In genomic region chr20:34514897-34515483, GRCh38 we compare ENCODE assay signal across 1 cellular context.
TF ChIP-seq lines count a peak whose summit lies in the region.

No MANE protein-coding gene starts in this region.

TF ChIP-seq in HepG2, 621 proteins besides CTCF, POLR2A, EP300 and RAD21 (continued from another document):
- TF ChIP-seq, protein P1, sequence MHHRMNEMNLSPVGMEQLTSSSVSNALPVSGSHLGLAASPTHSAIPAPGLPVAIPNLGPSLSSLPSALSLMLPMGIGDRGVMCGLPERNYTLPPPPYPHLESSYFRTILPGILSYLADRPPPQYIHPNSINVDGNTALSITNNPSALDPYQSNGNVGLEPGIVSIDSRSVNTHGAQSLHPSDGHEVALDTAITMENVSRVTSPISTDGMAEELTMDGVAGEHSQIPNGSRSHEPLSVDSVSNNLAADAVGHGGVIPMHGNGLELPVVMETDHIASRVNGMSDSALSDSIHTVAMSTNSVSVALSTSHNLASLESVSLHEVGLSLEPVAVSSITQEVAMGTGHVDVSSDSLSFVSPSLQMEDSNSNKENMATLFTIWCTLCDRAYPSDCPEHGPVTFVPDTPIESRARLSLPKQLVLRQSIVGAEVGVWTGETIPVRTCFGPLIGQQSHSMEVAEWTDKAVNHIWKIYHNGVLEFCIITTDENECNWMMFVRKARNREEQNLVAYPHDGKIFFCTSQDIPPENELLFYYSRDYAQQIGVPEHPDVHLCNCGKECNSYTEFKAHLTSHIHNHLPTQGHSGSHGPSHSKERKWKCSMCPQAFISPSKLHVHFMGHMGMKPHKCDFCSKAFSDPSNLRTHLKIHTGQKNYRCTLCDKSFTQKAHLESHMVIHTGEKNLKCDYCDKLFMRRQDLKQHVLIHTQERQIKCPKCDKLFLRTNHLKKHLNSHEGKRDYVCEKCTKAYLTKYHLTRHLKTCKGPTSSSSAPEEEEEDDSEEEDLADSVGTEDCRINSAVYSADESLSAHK (CRISPR knock-in tag; IDR thresholded peaks at IDR 0.05; ENCODE audit: borderline replicate concordance), result peak; percentile 69; the same call in 1 of the 2 replicates
- peak; percentile 4; the same call in 1 of the 2 replicates for TF ChIP-seq ZNF414 (CRISPR knock-in tag; IDR thresholded peaks at IDR 0.05)
- TF ChIP-seq, protein P2, sequence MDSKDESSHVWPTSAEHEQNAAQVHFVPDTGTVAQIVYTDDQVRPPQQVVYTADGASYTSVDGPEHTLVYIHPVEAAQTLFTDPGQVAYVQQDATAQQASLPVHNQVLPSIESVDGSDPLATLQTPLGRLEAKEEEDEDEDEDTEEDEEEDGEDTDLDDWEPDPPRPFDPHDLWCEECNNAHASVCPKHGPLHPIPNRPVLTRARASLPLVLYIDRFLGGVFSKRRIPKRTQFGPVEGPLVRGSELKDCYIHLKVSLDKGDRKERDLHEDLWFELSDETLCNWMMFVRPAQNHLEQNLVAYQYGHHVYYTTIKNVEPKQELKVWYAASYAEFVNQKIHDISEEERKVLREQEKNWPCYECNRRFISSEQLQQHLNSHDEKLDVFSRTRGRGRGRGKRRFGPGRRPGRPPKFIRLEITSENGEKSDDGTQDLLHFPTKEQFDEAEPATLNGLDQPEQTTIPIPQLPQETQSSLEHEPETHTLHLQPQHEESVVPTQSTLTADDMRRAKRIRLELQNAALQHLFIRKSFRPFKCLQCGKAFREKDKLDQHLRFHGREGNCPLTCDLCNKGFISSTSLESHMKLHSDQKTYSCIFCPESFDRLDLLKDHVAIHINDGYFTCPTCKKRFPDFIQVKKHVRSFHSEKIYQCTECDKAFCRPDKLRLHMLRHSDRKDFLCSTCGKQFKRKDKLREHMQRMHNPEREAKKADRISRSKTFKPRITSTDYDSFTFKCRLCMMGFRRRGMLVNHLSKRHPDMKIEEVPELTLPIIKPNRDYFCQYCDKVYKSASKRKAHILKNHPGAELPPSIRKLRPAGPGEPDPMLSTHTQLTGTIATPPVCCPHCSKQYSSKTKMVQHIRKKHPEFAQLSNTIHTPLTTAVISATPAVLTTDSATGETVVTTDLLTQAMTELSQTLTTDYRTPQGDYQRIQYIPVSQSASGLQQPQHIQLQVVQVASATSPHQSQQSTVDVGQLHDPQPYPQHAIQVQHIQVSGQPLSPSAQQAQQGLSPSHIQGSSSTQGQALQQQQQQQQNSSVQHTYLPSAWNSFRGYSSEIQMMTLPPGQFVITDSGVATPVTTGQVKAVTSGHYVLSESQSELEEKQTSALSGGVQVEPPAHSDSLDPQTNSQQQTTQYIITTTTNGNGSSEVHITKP (CRISPR knock-in tag; IDR thresholded peaks at IDR 0.05; ENCODE audit: low read depth), result no peak
- no peak for TF ChIP-seq ZBTB33 (CRISPR knock-in tag; IDR thresholded peaks at IDR 0.05)
- TF ChIP-seq, protein P3, sequence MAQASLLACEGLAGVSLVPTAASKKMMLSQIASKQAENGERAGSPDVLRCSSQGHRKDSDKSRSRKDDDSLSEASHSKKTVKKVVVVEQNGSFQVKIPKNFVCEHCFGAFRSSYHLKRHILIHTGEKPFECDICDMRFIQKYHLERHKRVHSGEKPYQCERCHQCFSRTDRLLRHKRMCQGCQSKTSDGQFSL (CRISPR knock-in tag; IDR thresholded peaks at IDR 0.05), result no peak
- no peak; the same call in 1 of the 2 replicates for TF ChIP-seq ZNF101 (CRISPR knock-in tag; IDR thresholded peaks at IDR 0.05; ENCODE audit: borderline replicate concordance, low read depth)
- no peak for TF ChIP-seq CEBPB (IDR thresholded peaks at IDR 0.05; ENCODE audit: borderline replicate concordance, low read depth, low read length)
- no peak for TF ChIP-seq ATF4 (CRISPR knock-in tag; IDR thresholded peaks at IDR 0.05)
- TF ChIP-seq ARHGAP35 (CRISPR knock-in tag; IDR thresholded peaks at IDR 0.05; ENCODE audit: borderline replicate concordance), result no peak
- TF ChIP-seq, protein P4, sequence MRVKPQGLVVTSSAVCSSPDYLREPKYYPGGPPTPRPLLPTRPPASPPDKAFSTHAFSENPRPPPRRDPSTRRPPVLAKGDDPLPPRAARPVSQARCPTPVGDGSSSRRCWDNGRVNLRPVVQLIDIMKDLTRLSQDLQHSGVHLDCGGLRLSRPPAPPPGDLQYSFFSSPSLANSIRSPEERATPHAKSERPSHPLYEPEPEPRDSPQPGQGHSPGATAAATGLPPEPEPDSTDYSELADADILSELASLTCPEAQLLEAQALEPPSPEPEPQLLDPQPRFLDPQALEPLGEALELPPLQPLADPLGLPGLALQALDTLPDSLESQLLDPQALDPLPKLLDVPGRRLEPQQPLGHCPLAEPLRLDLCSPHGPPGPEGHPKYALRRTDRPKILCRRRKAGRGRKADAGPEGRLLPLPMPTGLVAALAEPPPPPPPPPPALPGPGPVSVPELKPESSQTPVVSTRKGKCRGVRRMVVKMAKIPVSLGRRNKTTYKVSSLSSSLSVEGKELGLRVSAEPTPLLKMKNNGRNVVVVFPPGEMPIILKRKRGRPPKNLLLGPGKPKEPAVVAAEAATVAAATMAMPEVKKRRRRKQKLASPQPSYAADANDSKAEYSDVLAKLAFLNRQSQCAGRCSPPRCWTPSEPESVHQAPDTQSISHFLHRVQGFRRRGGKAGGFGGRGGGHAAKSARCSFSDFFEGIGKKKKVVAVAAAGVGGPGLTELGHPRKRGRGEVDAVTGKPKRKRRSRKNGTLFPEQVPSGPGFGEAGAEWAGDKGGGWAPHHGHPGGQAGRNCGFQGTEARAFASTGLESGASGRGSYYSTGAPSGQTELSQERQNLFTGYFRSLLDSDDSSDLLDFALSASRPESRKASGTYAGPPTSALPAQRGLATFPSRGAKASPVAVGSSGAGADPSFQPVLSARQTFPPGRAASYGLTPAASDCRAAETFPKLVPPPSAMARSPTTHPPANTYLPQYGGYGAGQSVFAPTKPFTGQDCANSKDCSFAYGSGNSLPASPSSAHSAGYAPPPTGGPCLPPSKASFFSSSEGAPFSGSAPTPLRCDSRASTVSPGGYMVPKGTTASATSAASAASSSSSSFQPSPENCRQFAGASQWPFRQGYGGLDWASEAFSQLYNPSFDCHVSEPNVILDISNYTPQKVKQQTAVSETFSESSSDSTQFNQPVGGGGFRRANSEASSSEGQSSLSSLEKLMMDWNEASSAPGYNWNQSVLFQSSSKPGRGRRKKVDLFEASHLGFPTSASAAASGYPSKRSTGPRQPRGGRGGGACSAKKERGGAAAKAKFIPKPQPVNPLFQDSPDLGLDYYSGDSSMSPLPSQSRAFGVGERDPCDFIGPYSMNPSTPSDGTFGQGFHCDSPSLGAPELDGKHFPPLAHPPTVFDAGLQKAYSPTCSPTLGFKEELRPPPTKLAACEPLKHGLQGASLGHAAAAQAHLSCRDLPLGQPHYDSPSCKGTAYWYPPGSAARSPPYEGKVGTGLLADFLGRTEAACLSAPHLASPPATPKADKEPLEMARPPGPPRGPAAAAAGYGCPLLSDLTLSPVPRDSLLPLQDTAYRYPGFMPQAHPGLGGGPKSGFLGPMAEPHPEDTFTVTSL (CRISPR knock-in tag; IDR thresholded peaks at IDR 0.05; ENCODE audit: borderline replicate concordance), result no peak
- TF ChIP-seq SALL1 (CRISPR knock-in tag; IDR thresholded peaks at IDR 0.05), result no peak
- TF ChIP-seq ZFP91 (CRISPR knock-in tag; IDR thresholded peaks at IDR 0.05; ENCODE audit: borderline replicate concordance), result no peak
- TF ChIP-seq CREB1 (IDR thresholded peaks at IDR 0.05), result no peak
- TF ChIP-seq CREB1 (CRISPR knock-in tag; IDR thresholded peaks at IDR 0.05), result no peak
- 0 out of 2 replicates have a peak, but pooled peaks have one; percentile 10 for TF ChIP-seq ELF1 (CRISPR knock-in tag; IDR thresholded peaks at IDR 0.05)
- no peak for TF ChIP-seq IKZF4 (CRISPR knock-in tag; IDR thresholded peaks at IDR 0.05; ENCODE audit: borderline replicate concordance, low read depth, not compliant biosample characterization)
- no peak for TF ChIP-seq NBN (conservative IDR thresholded peaks at IDR 0.05)
- no peak for TF ChIP-seq PATZ1 (CRISPR knock-in tag; IDR thresholded peaks at IDR 0.05)
- peak; percentile 21; the same call in 1 of the 2 replicates for TF ChIP-seq ZNF639 (CRISPR knock-in tag; conservative IDR thresholded peaks at IDR 0.05)
- TF ChIP-seq SATB2 (CRISPR knock-in tag; IDR thresholded peaks at IDR 0.05), result 0 out of 2 replicates have a peak, but pooled peaks have one; percentile 40
- TF ChIP-seq HNF4A (CRISPR knock-in tag; IDR thresholded peaks at IDR 0.05), result no peak
- TF ChIP-seq THAP11 (CRISPR knock-in tag; IDR thresholded peaks at IDR 0.05), result no peak
- TF ChIP-seq SMAD9 (CRISPR knock-in tag; IDR thresholded peaks at IDR 0.05), result no peak
- no peak for TF ChIP-seq ZNF670 (CRISPR knock-in tag; IDR thresholded peaks at IDR 0.05; ENCODE audit: borderline replicate concordance)
- no peak for TF ChIP-seq BRD4 (CRISPR knock-in tag; IDR thresholded peaks at IDR 0.05)
- TF ChIP-seq, protein P5, sequence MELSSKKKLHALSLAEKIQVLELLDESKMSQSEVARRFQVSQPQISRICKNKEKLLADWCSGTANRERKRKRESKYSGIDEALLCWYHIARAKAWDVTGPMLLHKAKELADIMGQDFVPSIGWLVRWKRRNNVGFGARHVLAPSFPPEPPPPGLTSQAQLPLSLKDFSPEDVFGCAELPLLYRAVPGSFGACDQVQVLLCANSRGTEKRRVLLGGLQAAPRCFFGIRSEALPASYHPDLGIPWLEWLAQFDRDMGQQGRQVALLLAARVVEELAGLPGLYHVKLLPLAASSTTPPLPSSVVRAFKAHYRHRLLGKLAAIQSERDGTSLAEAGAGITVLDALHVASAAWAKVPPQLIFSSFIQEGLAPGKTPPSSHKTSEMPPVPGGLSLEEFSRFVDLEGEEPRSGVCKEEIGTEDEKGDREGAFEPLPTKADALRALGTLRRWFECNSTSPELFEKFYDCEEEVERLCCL (CRISPR knock-in tag; IDR thresholded peaks at IDR 0.05; ENCODE audit: borderline replicate concordance), result no peak
- no peak for TF ChIP-seq ADNP (CRISPR knock-in tag; IDR thresholded peaks at IDR 0.05)
- TF ChIP-seq BRCA1 (CRISPR knock-in tag; IDR thresholded peaks at IDR 0.05), result no peak
